In the genomic region with DNA sequence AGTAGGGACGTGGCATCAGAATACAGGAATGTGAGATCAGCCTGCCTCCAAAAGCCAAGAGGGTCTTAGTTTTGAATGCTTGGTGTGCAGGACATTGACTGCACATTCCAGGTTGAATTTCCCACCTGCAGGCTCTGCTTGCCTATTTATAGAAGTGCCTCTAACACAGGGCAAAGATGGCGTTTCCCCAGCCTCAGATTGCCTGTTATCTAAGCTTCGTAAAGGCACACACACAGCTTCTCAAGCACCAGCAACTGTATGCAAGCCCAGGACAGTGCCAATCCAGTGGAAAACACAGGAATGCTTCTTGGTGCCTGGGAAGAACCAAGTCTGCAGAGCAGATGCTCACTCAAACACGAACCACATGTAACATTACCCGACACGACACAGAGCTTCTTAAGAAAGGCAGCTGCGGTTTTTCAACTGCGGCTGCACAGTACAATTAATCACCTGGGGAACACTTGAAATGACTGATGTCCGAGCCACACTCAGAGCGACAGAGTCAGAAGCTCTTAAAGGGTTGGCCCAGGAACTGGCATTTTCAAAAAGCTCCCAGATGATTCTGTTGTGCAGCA, we compare ENCODE assay signal across 14 cellular contexts.
DNase-seq lines count a peak whose midpoint lies in the region; ATAC-seq lines count a peak whose summit lies in the region.
"Had no signal": no experiment of that assay in that cellular context is flagged by ENCODE, and none has a peak within 500 bp of the region (broad histone marks: within the 10 kb centered on the region; RNA-seq: fewer than 3 reads in every experiment).

No MANE protein-coding gene starts in this region.

- peak; percentile 27 for DNase-seq in A172 (ENCODE audit: low spot score)
- peak; percentile 34 for DNase-seq in HT1080 (ENCODE audit: low read depth)
- peak; percentile 60 for DNase-seq in NCI-H82 (lab: John Stamatoyannopoulos, UW)
- peak; percentile 49 for DNase-seq in islet precursor cell
- DNase-seq in NCI-H1436 (lab: John Stamatoyannopoulos, UW), result no peak
- DNase-seq in NK-92 (lab: John Stamatoyannopoulos, UW; ENCODE audit: unreplicated experiment), result no peak
- no peak for DNase-seq in activated CD4-positive, alpha-beta T cell treated with anti-CD3 and anti-CD28 coated beads for 48 hours
- DNase-seq: activated gamma-delta T cell; body of pancreas; dorsolateral prefrontal cortex; NCI-H2029 treated with DMSO at 0.1 percent for 48 hours; stimulated activated naive CD4-positive, alpha-beta T cell had no signal

- ATAC-seq in GM19035 (IDR thresholded peaks at IDR 0.05; ENCODE audit: unreplicated experiment), result no peak
- ATAC-seq: body of pancreas, HCT116 had no signal

Comparison
In these comparisons a context has a peak if more than half of its experiments do, and no peak if none do; other contexts are left out.
1. DNase-seq: peak in A172 (single experiment), HT1080 (single experiment), NCI-H82 (single experiment) and islet precursor cell (single experiment); none in NCI-H1436 (single experiment), NK-92 (single experiment) and activated CD4-positive, alpha-beta T cell treated with anti-CD3 and anti-CD28 coated beads for 48 hours (single experiment).